Comparison of ENCODE assay signal across 16 cellular contexts in genomic region chr1:159892944-159893343, GRCh38. TPM values are rescaled to one million over a fixed set of nuclear protein-coding genes. Genes with fewer than 3 reads are reported as not detected.
DNase-seq lines count a peak whose midpoint lies in the region; ATAC-seq and TF ChIP-seq lines count a peak whose summit lies in the region.
"Had no signal": no experiment of that assay in that cellular context is flagged by ENCODE, and none has a peak within 500 bp of the region (broad histone marks: within the 10 kb centered on the region; RNA-seq: fewer than 3 reads in every experiment).

No MANE protein-coding gene starts in this region.

- CTCF ChIA-PET in activated CD8-positive, alpha-beta memory T cell treated with anti-CD3 and anti-CD28 coated beads, Interleukin-2, amount 10 ng/mL, durations not matched to agents 7 days and 5 days (lab: Charles Lee) = interaction anchor here (0.7 to 13.6 kb wide), 32 partner anchors 8 to 679 kb away, joined by 3 to 430 read pairs (median 4); partner anchors contain the start of genes DUSP23, FCRL6, IGSF9 and SLAMF8
- CTCF ChIA-PET in mammary epithelial cell (lab: Charles Lee; ENCODE audit: low non-redundant PET) = interaction anchor here (0.5 to 1.6 kb wide), 9 partner anchors 32 to 484 kb away, joined by 3 to 81 read pairs (median 3); no protein-coding TSS in a partner anchor

- H3K36me3 Mint-ChIP-seq in activated CD8-positive, alpha-beta memory T cell treated with anti-CD3 and anti-CD28 coated beads, Interleukin-2, amount 10 ng/mL, durations not matched to agents 7 days and 5 days = no peaks in the 10 kb centered on the region

- H3K4me3 ChIP-seq in mammary epithelial cell (replicated peaks in 1 of 3; ENCODE audit: insufficient read depth in 1 of 3, low read depth in 2 of 3, low read length in 3 of 3) = no peak overlapping the region
- H3K4me3 ChIP-seq in retinal pigment epithelial cell (ENCODE audit: low read length) = no peak overlapping the region
- H3K4me3 ChIP-seq: ascending aorta, suprapubic skin had no signal

- no peaks in the 10 kb centered on the region for H3K27me3 ChIP-seq in mammary epithelial cell (ENCODE audit: insufficient read depth, low read length)
- H3K27me3 ChIP-seq: ascending aorta, suprapubic skin had no signal

- in situ Hi-C loops in mammary epithelial cell (cut with MboI; ENCODE audit: low sequenced_read_pairs in 2 of 2) = loop anchor here (5.0 to 25.0 kb wide), 2 partner anchors 96 to 731 kb away; partner anchors contain the start of gene CADM3 (in 1 of the 2)
- in situ Hi-C loops in G401 (cut with HindIII; ENCODE audit: low sequenced_read_pairs) = no loop called here

- no peak overlapping the region for H3K27ac ChIP-seq in mammary epithelial cell (ENCODE audit: insufficient read depth, low read depth, low read length)
- H3K27ac ChIP-seq: ascending aorta, suprapubic skin had no signal

- peaks cover 21% of the 10 kb centered on the region for H3K4me1 ChIP-seq in mammary epithelial cell (ENCODE audit: insufficient read depth, low read length)

- H3K4me2 ChIP-seq in mammary epithelial cell (ENCODE audit: insufficient read depth, low read depth, low read length) = no peak overlapping the region

- H4K20me1 ChIP-seq in mammary epithelial cell (ENCODE audit: insufficient read depth, low read length) = no peaks in the 10 kb centered on the region

- no peaks in the 10 kb centered on the region for H3K79me2 ChIP-seq in mammary epithelial cell (ENCODE audit: insufficient read depth, low read length)

- DNase-seq in activated CD8-positive, alpha-beta memory T cell treated with anti-CD3 and anti-CD28 coated beads, Interleukin-2, amount 10 ng/mL, durations not matched to agents 7 days and 5 days = peak; percentile 51
- no peak for DNase-seq in activated CD8-positive, alpha-beta memory T cell treated with anti-CD3 and anti-CD28 coated beads, Interleukin-2, amount 50 U/mL, for 4 hours
- DNase-seq in M059J (ENCODE audit: low read depth) (peak; percentile 48), mammary epithelial cell (peak; percentile 42), retinal pigment epithelial cell (ENCODE audit: low read depth) (no peak), G401 (ENCODE audit: low spot score) (no peak), AML-193 (lab: John Stamatoyannopoulos, UW) (no peak)
- DNase-seq: activated T-cell treated with anti-CD3 and anti-CD28 coated beads, Interleukin-2, amount 50 U/mL, for 48 hours; C1 segment of cervical spinal cord; effector memory CD4-positive, alpha-beta T cell; Kasumi-1; nephron progenitor cell; SHP77 had no signal

- H3K4me1 Mint-ChIP-seq in activated CD8-positive, alpha-beta memory T cell treated with anti-CD3 and anti-CD28 coated beads, Interleukin-2, amount 10 ng/mL, durations not matched to agents 7 days and 5 days = peaks cover 18% of the 10 kb centered on the region

- H3K27me3 Mint-ChIP-seq in activated CD8-positive, alpha-beta memory T cell treated with anti-CD3 and anti-CD28 coated beads, Interleukin-2, amount 10 ng/mL, durations not matched to agents 7 days and 5 days = peaks cover 4% of the 10 kb centered on the region

- TF ChIP-seq CTCF in mammary epithelial cell (conservative IDR thresholded peaks at IDR 0.05 in 1 of 2, IDR thresholded peaks at IDR 0.05 in 1 of 2; ENCODE audit: extremely low read depth in 1 of 2, insufficient read depth in 1 of 2, low read depth in 1 of 2, low read length in 2 of 2) = peak in 1 of 2 donors; percentile 55
- TF ChIP-seq CTCF in retinal pigment epithelial cell (conservative IDR thresholded peaks at IDR 0.05; ENCODE audit: low read depth, low read length) = peak; percentile 23

- no peaks in the 10 kb centered on the region for H3K9me3 ChIP-seq in mammary epithelial cell (replicated peaks; ENCODE audit: insufficient read depth, low read length)
- H3K9me3 ChIP-seq: ascending aorta, suprapubic skin had no signal

- no TSS peak for BruUV-seq in mammary epithelial cell (replicated peaks; lab: Mats Ljungman, UMichigan)

- H2AFZ ChIP-seq in mammary epithelial cell (ENCODE audit: low read depth, low read length) = no peak overlapping the region

- H3K9ac ChIP-seq in mammary epithelial cell (ENCODE audit: insufficient read depth, low read length) = no peak overlapping the region

- intact Hi-C loops in mammary epithelial cell (cut with micrococcal nuclease) = loop anchor here (1.0 to 2.0 kb wide), 2 partner anchors 44 to 114 kb away; no protein-coding TSS in a partner anchor

- no peak overlapping the region for H3K27ac Mint-ChIP-seq in activated CD8-positive, alpha-beta memory T cell treated with anti-CD3 and anti-CD28 coated beads, Interleukin-2, amount 10 ng/mL, durations not matched to agents 7 days and 5 days
- H3K27ac Mint-ChIP-seq: nephron progenitor cell had no signal

- ATAC-seq in activated CD8-positive, alpha-beta memory T cell treated with anti-CD3 and anti-CD28 coated beads, Interleukin-2, amount 10 ng/mL, durations not matched to agents 7 days and 5 days = no peak
- ATAC-seq in HG03565 (IDR thresholded peaks at IDR 0.05; ENCODE audit: unreplicated experiment) = no peak

- dilution Hi-C loops in mammary epithelial cell (cut with HindIII; ENCODE audit: low sequenced_read_pairs) = loop anchor here (5.0 to 25.0 kb wide), 4 partner anchors 54 to 681 kb away; partner anchors contain the start of genes ACKR1, APCS and IGSF9

- no peaks in the 10 kb centered on the region for H3K36me3 ChIP-seq in mammary epithelial cell (ENCODE audit: insufficient read depth, low read length)
- H3K36me3 ChIP-seq: ascending aorta, suprapubic skin had no signal

- WGBS in mammary epithelial cell (ENCODE audit: low coverage, missing lambda C conversion rate) = 82% methylated on average over 5 of the region's 5 CpGs

- no peaks in the 10 kb centered on the region for H3K9me3 Mint-ChIP-seq in activated CD8-positive, alpha-beta memory T cell treated with anti-CD3 and anti-CD28 coated beads, Interleukin-2, amount 10 ng/mL, durations not matched to agents 7 days and 5 days (ENCODE audit: low read depth)
- H3K9me3 Mint-ChIP-seq: nephron progenitor cell had no signal

- no peak overlapping the region for H3K4me3 Mint-ChIP-seq in activated CD8-positive, alpha-beta memory T cell treated with anti-CD3 and anti-CD28 coated beads, Interleukin-2, amount 10 ng/mL, durations not matched to agents 7 days and 5 days
- H3K4me3 Mint-ChIP-seq: nephron progenitor cell had no signal

RNA-seq across cellular contexts. Expression of gene CFAP45, which starts 7.0 kb away (rescaled TPM):
- 1 to 10 TPM; 1.3 to 1.6 TPM for total RNA-seq in activated CD8-positive, alpha-beta memory T cell treated with anti-CD3 and anti-CD28 coated beads, Interleukin-2, amount 10 ng/mL, durations not matched to agents 7 days and 5 days
- 0.20 and 1.0 TPM in 2 replicates for total RNA-seq in M059J (2014; rRNA removed; shearing (Covaris generic))
- under 1 TPM in 1 of 2 donors, not detected in 1; 0.82 TPM for total RNA-seq in mammary epithelial cell
- polyA plus RNA-seq in mammary epithelial cell = 0.36 TPM
- not detected for polyA minus RNA-seq in mammary epithelial cell
- total RNA-seq in G401 (2014; rRNA removed; shearing (Covaris generic)) = not detected in 2 replicates
- total RNA-seq: ascending aorta had no signal

RNA-seq across cellular contexts. Expression of gene VSIG8, which starts 30.5 kb away (rescaled TPM):
- not detected for total RNA-seq in activated CD8-positive, alpha-beta memory T cell treated with anti-CD3 and anti-CD28 coated beads, Interleukin-2, amount 10 ng/mL, durations not matched to agents 7 days and 5 days
- total RNA-seq in M059J (2014; rRNA removed; shearing (Covaris generic)) = not detected in 2 replicates
- not detected for total RNA-seq in mammary epithelial cell
- not detected for polyA plus RNA-seq in mammary epithelial cell
- not detected for polyA minus RNA-seq in mammary epithelial cell
- total RNA-seq in G401 (2014; rRNA removed; shearing (Covaris generic)) = not detected in 2 replicates
- total RNA-seq: ascending aorta had no signal

RNA-seq across cellular contexts. Expression of gene TAGLN2, which starts 32.4 kb away (rescaled TPM):
- 100 to 1,000 TPM; 479 to 513 TPM for total RNA-seq in activated CD8-positive, alpha-beta memory T cell treated with anti-CD3 and anti-CD28 coated beads, Interleukin-2, amount 10 ng/mL, durations not matched to agents 7 days and 5 days
- 491 and 526 TPM in 2 replicates for total RNA-seq in M059J (2014; rRNA removed; shearing (Covaris generic))
- 100 to 1,000 TPM; 178 to 454 TPM for total RNA-seq in mammary epithelial cell
- polyA plus RNA-seq in mammary epithelial cell = 748 TPM
- 594 TPM for polyA minus RNA-seq in mammary epithelial cell
- total RNA-seq in G401 (2014; rRNA removed; shearing (Covaris generic)) = 27.1 and 49.8 TPM in 2 replicates

RNA-seq across cellular contexts. Expression of gene IGSF9, which starts 52.5 kb away (rescaled TPM):
- not detected for total RNA-seq in activated CD8-positive, alpha-beta memory T cell treated with anti-CD3 and anti-CD28 coated beads, Interleukin-2, amount 10 ng/mL, durations not matched to agents 7 days and 5 days
- total RNA-seq in M059J (2014; rRNA removed; shearing (Covaris generic)) = 0.25 and 0.32 TPM in 2 replicates
- 10 to 100 TPM in 1 of 2 donors, 1 to 10 TPM in 1; 1.2 to 21.9 TPM for total RNA-seq in mammary epithelial cell
- 8.3 TPM for polyA plus RNA-seq in mammary epithelial cell
- 19.1 TPM for polyA minus RNA-seq in mammary epithelial cell
- total RNA-seq in G401 (2014; rRNA removed; shearing (Covaris generic)) = not detected in 2 replicates

Comparison
In these comparisons a context has a peak if more than half of its experiments do, and no peak if none do; other contexts are left out.
1. DNase-seq: peak in activated CD8-positive, alpha-beta memory T cell treated with anti-CD3 and anti-CD28 coated beads, Interleukin-2, amount 10 ng/mL, durations not matched to agents 7 days and 5 days (single experiment), M059J (single experiment) and mammary epithelial cell (single experiment); none in activated CD8-positive, alpha-beta memory T cell treated with anti-CD3 and anti-CD28 coated beads, Interleukin-2, amount 50 U/mL, for 4 hours (single experiment), retinal pigment epithelial cell (single experiment), G401 (single experiment) and AML-193 (0 of 2).